In genomic region chr2:130341562-130342019, GRCh38 we compare ENCODE assay signal across 8 cellular contexts. TPM values are rescaled to one million over a fixed set of nuclear protein-coding genes. Genes with fewer than 3 reads are reported as not detected.
A peak's percentile ranks its signal among the peaks of the same experiment; 100 is the strongest.
DNase-seq lines count a peak whose midpoint lies in the region; ATAC-seq and TF ChIP-seq lines count a peak whose summit lies in the region.

No MANE protein-coding gene starts in this region.

- peak overlapping the region; percentile 73 for H3K4me2 ChIP-seq in Karpas-422 (ENCODE audit: low read depth, low read length, poor library complexity, severe bottlenecking)

- CTCF ChIA-PET in AG04450 (lab: Charles Lee) = interaction anchor here (0.9 to 3.6 kb wide), 5 partner anchors 8 to 159 kb away, joined by 5 to 20 read pairs (median 11); partner anchors contain the start of genes MZT2B, PTPN18 and SMPD4

- DNase-seq in AG04450 (ENCODE audit: low read depth, low spot score) (no peak), Karpas-422 (peak; percentile 81), astrocyte of the cerebellum (ENCODE audit: low read depth) (no peak), left lobe of liver (ENCODE audit: low spot score) (no peak), tibial artery (peak in 1 of 2 donors; percentile 63), DMS114 treated with DMSO at 0.1 percent for 48 hours (lab: John Stamatoyannopoulos, UW; ENCODE audit: unreplicated experiment) (no peak), Ammon's horn (ENCODE audit: low spot score) (no peak)

- in situ Hi-C loops in astrocyte of the cerebellum (cut with HindIII; ENCODE audit: low sequenced_read_pairs) = no loop called here

- peak overlapping the region; percentile 97 for H3K9ac ChIP-seq in Karpas-422 (ENCODE audit: low read length)

- H3K27me3 ChIP-seq in AG04450 (ENCODE audit: control insufficient read depth, insufficient read depth, low read length) = no peaks in the 10 kb centered on the region
- no peaks in the 10 kb centered on the region for H3K27me3 ChIP-seq in Karpas-422 (ENCODE audit: low read length)
- H3K27me3 ChIP-seq in tibial artery = no peaks in the 10 kb centered on the region

- POLR2A ChIA-PET in AG04450 (lab: Yijun Ruan, JAX) = interaction anchor here (0.6 to 2.6 kb wide), 6 partner anchors 9 to 751 kb away, joined by 3 to 22 read pairs (median 8); partner anchors contain the start of genes FAM168B, MZT2B, PTPN18 and SMPD4

- H3K36me3 ChIP-seq in Karpas-422 (ENCODE audit: insufficient read depth, low read length) (peaks cover 37% of the 10 kb centered on the region), tibial artery (peaks cover 35 to 49% (median 41%) of the 10 kb centered on the region in 3 donors)

- peak overlapping the region; percentile 60; the same call in 1 of the 2 replicates for H2AFZ ChIP-seq in Karpas-422 (ENCODE audit: low read length)

- H4K20me1 ChIP-seq in Karpas-422 (ENCODE audit: insufficient read depth, low read depth, low read length) = no peaks in the 10 kb centered on the region

- H3K4me1 ChIP-seq in Karpas-422 (ENCODE audit: low read length) (peaks cover 58% of the 10 kb centered on the region), tibial artery (peaks cover 0 to 23% (median 15%) of the 10 kb centered on the region in 4 donors)

- H3K27ac ChIP-seq in AG04450 (ENCODE audit: low read depth, low read length) (peak overlapping the region; percentile 94), Karpas-422 (ENCODE audit: low read length) (peak overlapping the region; percentile 96), tibial artery (peak overlapping the region; percentile 84 to 88)

- H3K4me3 ChIP-seq in AG04450 (ENCODE audit: low read depth, low read length) (peak overlapping the region; percentile 95), Karpas-422 (ENCODE audit: low read length) (peak overlapping the region; percentile 95), astrocyte of the cerebellum (ENCODE audit: low read depth, low read length) (peak overlapping the region; percentile 85), tibial artery (peak overlapping the region; percentile 77 to 86)

- ATAC-seq in GM19351 (IDR thresholded peaks at IDR 0.05; ENCODE audit: unreplicated experiment) (peak; percentile 7), left lobe of liver (peak; percentile 4)

- no peaks in the 10 kb centered on the region for H3K9me2 ChIP-seq in Karpas-422 (replicated peaks; ENCODE audit: insufficient read depth, low read length)

- H3K9me3 ChIP-seq in AG04450 (ENCODE audit: control insufficient read depth, insufficient read depth, low read length) (no peaks in the 10 kb centered on the region; the same call in 1 of the 2 replicates), Karpas-422 (ENCODE audit: low read length) (no peaks in the 10 kb centered on the region), tibial artery (no peaks in the 10 kb centered on the region)

- no peak for TF ChIP-seq CTCF in AG04450 (IDR thresholded peaks at IDR 0.05; ENCODE audit: low read depth, low read length)
- no peak for TF ChIP-seq CTCF in astrocyte of the cerebellum (IDR thresholded peaks at IDR 0.05; ENCODE audit: low read depth, low read length, missing control alignments)
- TF ChIP-seq CTCF in tibial artery (IDR thresholded peaks at IDR 0.05) = no peak

- peaks cover 45% of the 10 kb centered on the region for H3K79me2 ChIP-seq in Karpas-422 (ENCODE audit: low read length)

- intact Hi-C loops in tibial artery (cut with DNase I; ENCODE audit: low total_unique reads) = loop anchor here (5.0 kb wide), 1 partner anchor 159 kb away; the partner anchor contains the start of genes MZT2B and SMPD4

RNA-seq across cellular contexts. Expression of gene IMP4, which starts 1.1 kb away (rescaled TPM):
- polyA plus RNA-seq in AG04450 (2011; rRNA removed) = 51.0 and 79.5 TPM in 2 replicates
- polyA minus RNA-seq in AG04450 (2011; rRNA and poly(A)+ RNA removed) = 39.6 and 80.1 TPM in 2 replicates
- total RNA-seq in Karpas-422 (2014; rRNA removed; shearing (Covaris generic); ENCODE audit: low replicate concordance) = 233 and 379 TPM in 2 replicates
- total RNA-seq in left lobe of liver = 69.5 TPM

RNA-seq across cellular contexts. Expression of gene PTPN18, which starts 14.3 kb away (rescaled TPM):
- polyA plus RNA-seq in AG04450 (2011; rRNA removed) = 10.1 and 11.6 TPM in 2 replicates
- 12.2 and 15.6 TPM in 2 replicates for polyA minus RNA-seq in AG04450 (2011; rRNA and poly(A)+ RNA removed)
- total RNA-seq in Karpas-422 (2014; rRNA removed; shearing (Covaris generic); ENCODE audit: low replicate concordance) = 229 and 264 TPM in 2 replicates
- 45.6 TPM for total RNA-seq in left lobe of liver
